ENCODE assay signal across 8 cellular contexts in the genomic region with DNA sequence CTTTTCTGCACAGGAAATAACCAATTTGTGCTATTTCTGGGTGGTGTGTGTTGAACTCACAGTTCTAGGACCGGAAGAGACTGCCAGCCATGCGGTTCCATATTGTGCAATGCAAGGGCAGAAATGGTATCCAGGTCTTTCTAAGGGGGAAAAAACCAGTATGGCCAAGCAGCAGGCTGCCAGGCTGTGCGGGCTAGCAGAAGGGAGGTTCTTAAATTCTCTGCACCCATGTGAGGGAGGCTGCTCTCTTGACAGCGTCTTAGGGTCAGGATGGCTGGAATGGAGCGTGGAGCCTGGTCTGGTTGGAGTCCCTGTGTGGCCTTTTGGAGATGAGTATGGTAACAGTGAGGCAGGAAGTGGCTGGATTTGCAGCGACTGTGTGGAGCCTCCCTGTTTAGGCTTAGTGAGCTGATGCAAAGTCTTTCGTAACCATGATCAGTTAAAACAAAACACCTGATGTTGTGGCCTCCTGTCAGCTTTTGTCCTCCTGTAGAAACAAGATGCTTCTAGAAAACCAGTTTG. TPM values are rescaled to one million over a fixed set of nuclear protein-coding genes. Genes with fewer than 3 reads are reported as not detected.
A peak's percentile ranks its signal among the peaks of the same experiment; 100 is the strongest.
DNase-seq lines count a peak whose midpoint lies in the region; ATAC-seq and TF ChIP-seq lines count a peak whose summit lies in the region.

No MANE protein-coding gene starts in this region.

- TF ChIP-seq CTCF in foreskin keratinocyte (conservative IDR thresholded peaks at IDR 0.05) = no peak

- peak overlapping the region; percentile 80 for H3K4me3 Mint-ChIP-seq in stimulated activated naive CD8-positive, alpha-beta T cell treated with anti-CD3 and anti-CD28 coated beads, Interleukin-15, Interleukin-2, amounts not matched to agents 100 ng/mL and 50 ng/mL, for 24 hours

- peak overlapping the region; percentile 93 for H3K27ac Mint-ChIP-seq in stimulated activated naive CD8-positive, alpha-beta T cell treated with anti-CD3 and anti-CD28 coated beads, Interleukin-15, Interleukin-2, amounts not matched to agents 100 ng/mL and 50 ng/mL, for 24 hours

- H3K27ac ChIP-seq in foreskin keratinocyte = peak overlapping the region; percentile 59

- peaks cover 40% of the 10 kb centered on the region for H3K4me1 ChIP-seq in foreskin keratinocyte

- DNase-seq in stimulated activated CD4-positive, alpha-beta T cell treated with anti-CD3 and anti-CD28 coated beads, Interleukin-15, amount 100 ng/mL, for 24 hours = peak; percentile 44
- no peak for DNase-seq in stimulated activated CD4-positive, alpha-beta T cell treated with anti-CD3 and anti-CD28 coated beads, Interleukin-12 subunit alpha, Interleukin-12 subunit beta, amount 100 ng/mL, for 4 hours
- peak; percentile 14 for DNase-seq in SK-MEL-5 (ENCODE audit: low read depth, low spot score)
- peak; percentile 50 to 57 for DNase-seq in foreskin keratinocyte
- no peak for DNase-seq in NCI-H748 (lab: John Stamatoyannopoulos, UW; ENCODE audit: unreplicated experiment)
- no peak for DNase-seq in LoVo (ENCODE audit: low spot score)

- ATAC-seq in HG03045 (IDR thresholded peaks at IDR 0.05; ENCODE audit: unreplicated experiment) (peak; percentile 48), foreskin keratinocyte (peak; percentile 56)

- peaks cover 98% of the 10 kb centered on the region for H3K4me1 Mint-ChIP-seq in stimulated activated naive CD8-positive, alpha-beta T cell treated with anti-CD3 and anti-CD28 coated beads, Interleukin-15, Interleukin-2, amounts not matched to agents 100 ng/mL and 50 ng/mL, for 24 hours (ENCODE audit: low read depth)

- no peaks in the 10 kb centered on the region for H3K9me3 Mint-ChIP-seq in stimulated activated naive CD8-positive, alpha-beta T cell treated with anti-CD3 and anti-CD28 coated beads, Interleukin-15, Interleukin-2, amounts not matched to agents 100 ng/mL and 50 ng/mL, for 24 hours

- peaks cover 43% of the 10 kb centered on the region for H3K36me3 Mint-ChIP-seq in stimulated activated naive CD8-positive, alpha-beta T cell treated with anti-CD3 and anti-CD28 coated beads, Interleukin-15, Interleukin-2, amounts not matched to agents 100 ng/mL and 50 ng/mL, for 24 hours (ENCODE audit: low read depth)

- no peaks in the 10 kb centered on the region for H3K27me3 Mint-ChIP-seq in stimulated activated naive CD8-positive, alpha-beta T cell treated with anti-CD3 and anti-CD28 coated beads, Interleukin-15, Interleukin-2, amounts not matched to agents 100 ng/mL and 50 ng/mL, for 24 hours

- in situ Hi-C loops in SK-MEL-5 (cut with HindIII; ENCODE audit: low pct_unique_long_range_greater_than_20kb, low sequenced_read_pairs) = no loop called here

- H3K27me3 ChIP-seq in foreskin keratinocyte = no peaks in the 10 kb centered on the region

RNA-seq across cellular contexts. Expression of gene NCK2, which starts 52.6 kb away (rescaled TPM):
- 89.7 and 95.1 TPM in 2 replicates for total RNA-seq in SK-MEL-5 (2014; rRNA removed; shearing (Covaris generic))
- polyA plus RNA-seq in SK-MEL-5 (2015; cell fraction: cytosol; rRNA removed) = 130 and 138 TPM in 2 replicates
- polyA plus RNA-seq in SK-MEL-5 (2015; cell fraction: nucleus; rRNA removed) = 19.2 and 26.0 TPM in 2 replicates
- 46.0 and 66.3 TPM in 2 replicates for total RNA-seq in foreskin keratinocyte
- polyA plus RNA-seq in foreskin keratinocyte = 32.0 and 44.1 TPM in 2 replicates

Comparison
In these comparisons a context has a peak if more than half of its experiments do, and no peak if none do; other contexts are left out.
1. DNase-seq: peak in stimulated activated CD4-positive, alpha-beta T cell treated with anti-CD3 and anti-CD28 coated beads, Interleukin-15, amount 100 ng/mL, for 24 hours (single experiment), SK-MEL-5 (single experiment) and foreskin keratinocyte (2 of 2); none in stimulated activated CD4-positive, alpha-beta T cell treated with anti-CD3 and anti-CD28 coated beads, Interleukin-12 subunit alpha, Interleukin-12 subunit beta, amount 100 ng/mL, for 4 hours (single experiment), NCI-H748 (single experiment) and LoVo (single experiment).